In the genomic region with DNA sequence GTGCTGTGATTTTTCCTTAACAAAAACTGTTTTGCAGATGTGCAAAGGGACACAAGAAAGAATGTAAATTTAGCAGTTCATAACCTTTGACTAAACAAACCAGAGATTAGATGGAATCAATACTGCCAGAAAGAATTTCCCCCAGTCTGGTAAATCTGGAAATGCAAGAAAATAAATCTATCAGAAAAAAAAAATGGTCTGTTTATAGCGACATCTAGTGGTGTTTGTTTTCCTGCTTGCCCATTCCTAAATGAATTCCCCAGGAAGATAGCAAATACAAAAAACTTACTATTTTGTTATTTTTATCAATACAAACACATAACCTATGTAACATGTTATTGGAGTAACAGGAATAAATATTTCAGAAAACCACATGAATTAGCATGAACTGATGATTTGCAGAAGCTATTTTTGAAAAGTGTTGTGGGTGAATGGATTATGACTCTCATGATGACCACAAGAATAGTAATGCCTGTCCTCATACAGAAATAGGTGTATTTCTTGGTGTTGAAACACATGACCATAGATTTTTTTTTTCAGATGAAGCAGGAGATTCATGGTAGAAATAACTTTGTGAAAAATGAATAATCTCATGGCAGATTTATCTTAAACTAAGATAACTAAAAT, we compare ENCODE assay signal across 1 cellular context.
TF ChIP-seq lines count a peak whose summit lies in the region.

No MANE protein-coding gene starts in this region.

TF ChIP-seq in GM12878, 131 proteins besides CTCF, POLR2A, EP300 and RAD21 (continued from another document):
- TF ChIP-seq, protein P1, sequence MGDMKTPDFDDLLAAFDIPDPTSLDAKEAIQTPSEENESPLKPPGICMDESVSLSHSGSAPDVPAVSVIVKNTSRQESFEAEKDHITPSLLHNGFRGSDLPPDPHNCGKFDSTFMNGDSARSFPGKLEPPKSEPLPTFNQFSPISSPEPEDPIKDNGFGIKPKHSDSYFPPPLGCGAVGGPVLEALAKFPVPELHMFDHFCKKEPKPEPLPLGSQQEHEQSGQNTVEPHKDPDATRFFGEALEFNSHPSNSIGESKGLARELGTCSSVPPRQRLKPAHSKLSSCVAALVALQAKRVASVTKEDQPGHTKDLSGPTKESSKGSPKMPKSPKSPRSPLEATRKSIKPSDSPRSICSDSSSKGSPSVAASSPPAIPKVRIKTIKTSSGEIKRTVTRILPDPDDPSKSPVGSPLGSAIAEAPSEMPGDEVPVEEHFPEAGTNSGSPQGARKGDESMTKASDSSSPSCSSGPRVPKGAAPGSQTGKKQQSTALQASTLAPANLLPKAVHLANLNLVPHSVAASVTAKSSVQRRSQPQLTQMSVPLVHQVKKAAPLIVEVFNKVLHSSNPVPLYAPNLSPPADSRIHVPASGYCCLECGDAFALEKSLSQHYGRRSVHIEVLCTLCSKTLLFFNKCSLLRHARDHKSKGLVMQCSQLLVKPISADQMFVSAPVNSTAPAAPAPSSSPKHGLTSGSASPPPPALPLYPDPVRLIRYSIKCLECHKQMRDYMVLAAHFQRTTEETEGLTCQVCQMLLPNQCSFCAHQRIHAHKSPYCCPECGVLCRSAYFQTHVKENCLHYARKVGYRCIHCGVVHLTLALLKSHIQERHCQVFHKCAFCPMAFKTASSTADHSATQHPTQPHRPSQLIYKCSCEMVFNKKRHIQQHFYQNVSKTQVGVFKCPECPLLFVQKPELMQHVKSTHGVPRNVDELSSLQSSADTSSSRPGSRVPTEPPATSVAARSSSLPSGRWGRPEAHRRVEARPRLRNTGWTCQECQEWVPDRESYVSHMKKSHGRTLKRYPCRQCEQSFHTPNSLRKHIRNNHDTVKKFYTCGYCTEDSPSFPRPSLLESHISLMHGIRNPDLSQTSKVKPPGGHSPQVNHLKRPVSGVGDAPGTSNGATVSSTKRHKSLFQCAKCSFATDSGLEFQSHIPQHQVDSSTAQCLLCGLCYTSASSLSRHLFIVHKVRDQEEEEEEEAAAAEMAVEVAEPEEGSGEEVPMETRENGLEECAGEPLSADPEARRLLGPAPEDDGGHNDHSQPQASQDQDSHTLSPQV (IDR thresholded peaks at IDR 0.05): 0 out of 2 replicates have a peak, but pooled peaks have one; percentile 13
- TF ChIP-seq SMC3 (IDR thresholded peaks at IDR 0.05; ENCODE audit: borderline replicate concordance, low read length) (peak; percentile 71), ZNF384 (IDR thresholded peaks at IDR 0.05; ENCODE audit: borderline replicate concordance, low read depth, low read length) (peak; percentile 60)
